ENCODE assay signal across 35 cellular contexts in the genomic region with DNA sequence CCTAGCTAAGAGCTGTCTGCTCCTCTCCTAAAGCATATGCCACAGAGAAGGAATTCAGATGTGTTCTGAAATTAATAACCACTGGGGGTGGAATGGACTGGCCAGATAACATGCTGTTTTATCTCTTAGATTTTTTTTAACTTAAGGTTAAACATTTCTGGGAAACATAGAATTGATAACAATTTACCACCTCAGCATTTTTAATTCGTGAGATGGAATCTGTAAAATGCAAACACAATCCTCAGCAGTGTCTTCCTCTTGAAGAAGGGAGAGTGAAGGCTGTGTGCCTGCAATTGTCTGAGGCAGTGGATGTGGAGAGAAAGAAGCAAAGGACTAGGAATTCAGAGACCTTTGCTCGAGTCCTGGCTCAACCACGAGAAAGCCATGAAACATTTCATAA. TPM values are rescaled to one million over a fixed set of nuclear protein-coding genes. Genes with fewer than 3 reads are reported as not detected.
"Had no signal": no experiment of that assay in that cellular context is flagged by ENCODE, and none has a peak within 500 bp of the region (broad histone marks: within the 10 kb centered on the region; RNA-seq: fewer than 3 reads in every experiment).

SLC5A12 (minus strand) TSS at position 94 of the 400 bp plus-strand sequence. CDS start 346 bp downstream, outside the sequence.

- H3K36me3 Mint-ChIP-seq: activated naive CD4-positive, alpha-beta T cell treated with anti-CD3 and anti-CD28 coated beads, Interleukin-2, amount 50 U/mL, for 24 hours; activated naive CD8-positive, alpha-beta T cell treated with anti-CD3 and anti-CD28 coated beads, Interleukin-2, amount 10 ng/mL, durations not matched to agents 7 days and 5 days had no signal

- H3K27ac Mint-ChIP-seq: activated CD4-positive, alpha-beta T cell treated with anti-CD3 and anti-CD28 coated beads, Interleukin-2, amount 10 ng/mL, durations not matched to agents 24 days and 14 days; activated CD8-positive, alpha-beta T cell treated with anti-CD3 and anti-CD28 coated beads for 36 hours; activated naive CD4-positive, alpha-beta T cell treated with anti-CD3 and anti-CD28 coated beads, Interleukin-2, amount 50 U/mL, for 24 hours; activated naive CD8-positive, alpha-beta T cell treated with anti-CD3 and anti-CD28 coated beads, Interleukin-2, amount 10 ng/mL, durations not matched to agents 7 days and 5 days; activated T-cell treated with anti-CD3 and anti-CD28 coated beads, Interleukin-2, amount 50 U/mL, for 24 hours; activated T-helper 2 cell treated with anti-CD3 and anti-CD28 coated beads, Interferon-gamma antibody, Interleukin-2, Interleukin-4, amounts not matched to agents 10 μg/mL and 5 μg/mL and 100 μg/mL, durations not matched to agents 14 hours and 24 hours and 36 hours; T-helper 1 cell treated with Interleukin-12 subunit alpha and Interleukin-12 subunit beta and Interleukin-4 antibody, amounts not matched to agents 30 μg/mL and 1 μg/mL, for 36 hours; T-helper 2 cell treated with Interferon-gamma antibody and Interleukin-4, amounts not matched to agents 5 μg/mL and 100 μg/mL, for 36 hours had no signal

- FAIRE-seq: RCC 7860, TTC549 had no signal

- H3K9ac ChIP-seq: SK-N-SH had no signal

- H3K9me3 ChIP-seq: ascending aorta, SJCRH30, SK-N-SH had no signal

- H3K4me2 ChIP-seq: SK-N-SH had no signal

- H3K4me3 Mint-ChIP-seq: activated CD4-positive, alpha-beta T cell treated with anti-CD3 and anti-CD28 coated beads, Interleukin-2, amount 10 ng/mL, durations not matched to agents 24 days and 14 days; activated CD8-positive, alpha-beta T cell treated with anti-CD3 and anti-CD28 coated beads for 36 hours; activated naive CD4-positive, alpha-beta T cell treated with anti-CD3 and anti-CD28 coated beads, Interleukin-2, amount 50 U/mL, for 24 hours; activated naive CD8-positive, alpha-beta T cell treated with anti-CD3 and anti-CD28 coated beads, Interleukin-2, amount 10 ng/mL, durations not matched to agents 7 days and 5 days; activated T-cell treated with anti-CD3 and anti-CD28 coated beads, Interleukin-2, amount 50 U/mL, for 24 hours; central memory CD8-positive, alpha-beta T cell; T-helper 1 cell treated with Interleukin-12 subunit alpha and Interleukin-12 subunit beta and Interleukin-4 antibody, amounts not matched to agents 30 μg/mL and 1 μg/mL, for 36 hours; T-helper 2 cell treated with Interferon-gamma antibody and Interleukin-4, amounts not matched to agents 5 μg/mL and 100 μg/mL, for 36 hours had no signal

- H3K4me3 ChIP-seq: ascending aorta, cardiac muscle cell, SJCRH30 had no signal

- ATAC-seq: activated CD8-positive, alpha-beta T cell treated with anti-CD3 and anti-CD28 coated beads for 36 hours; Right ventricle myocardium inferior had no signal

- H3K9me3 Mint-ChIP-seq: activated CD4-positive, alpha-beta T cell treated with anti-CD3 and anti-CD28 coated beads, Interleukin-2, amount 10 ng/mL, durations not matched to agents 24 days and 14 days; T-helper 1 cell treated with Interleukin-12 subunit alpha and Interleukin-12 subunit beta and Interleukin-4 antibody, amounts not matched to agents 30 μg/mL and 1 μg/mL, for 36 hours had no signal

- DNase-seq: activated CD4-positive, alpha-beta T cell treated with anti-CD3 and anti-CD28 coated beads, Interleukin-2, amount 10 ng/mL, durations not matched to agents 24 days and 14 days; activated CD4-positive, alpha-beta T cell treated with anti-CD3 and anti-CD28 coated beads, Interleukin-2, amount 50 U/mL, for 4 hours; activated CD8-positive, alpha-beta T cell treated with anti-CD3 and anti-CD28 coated beads for 36 hours; activated gamma-delta T cell; activated naive CD4-positive, alpha-beta T cell treated with Interleukin-2 at 50 U/mL for 16 hours; activated naive CD8-positive, alpha-beta T cell treated with anti-CD3 and anti-CD28 coated beads, Interleukin-2, amount 10 ng/mL, durations not matched to agents 7 days and 5 days; activated T-cell treated with anti-CD3 and anti-CD28 coated beads, Interleukin-2, amount 50 U/mL, for 24 hours; amygdala; Kasumi-1; KG1; MM.1S; MV-4-11; NCI-H1092; NCI-H1436 treated with DMSO at 0.1 percent for 48 hours; NCI-H1694 treated with DMSO at 0.1 percent for 48 hours; NCI-H2029; NCI-H2171 treated with DMSO at 0.1 percent for 48 hours; NCI-H2227 treated with DMSO at 0.1 percent for 48 hours; NCI-H446; NCI-H510A treated with DMSO at 0.1 percent for 48 hours; NCI-H69; SJCRH30; SK-N-SH had no signal

- H3K27me3 ChIP-seq: ascending aorta, cardiac muscle cell, SJCRH30 had no signal

- H3K27ac ChIP-seq: ascending aorta, cardiac muscle cell, RWPE1, SJCRH30 had no signal

- H3K36me3 ChIP-seq: ascending aorta, cardiac muscle cell, SJCRH30 had no signal

- H3K27me3 Mint-ChIP-seq: activated CD4-positive, alpha-beta T cell treated with anti-CD3 and anti-CD28 coated beads, Interleukin-2, amount 10 ng/mL, durations not matched to agents 24 days and 14 days; activated CD8-positive, alpha-beta T cell treated with anti-CD3 and anti-CD28 coated beads for 36 hours; activated naive CD4-positive, alpha-beta T cell treated with anti-CD3 and anti-CD28 coated beads, Interleukin-2, amount 50 U/mL, for 24 hours; activated naive CD8-positive, alpha-beta T cell treated with anti-CD3 and anti-CD28 coated beads, Interleukin-2, amount 10 ng/mL, durations not matched to agents 7 days and 5 days; activated T-cell treated with anti-CD3 and anti-CD28 coated beads, Interleukin-2, amount 50 U/mL, for 24 hours; central memory CD8-positive, alpha-beta T cell had no signal

- H3K4me1 Mint-ChIP-seq: activated CD4-positive, alpha-beta T cell treated with anti-CD3 and anti-CD28 coated beads, Interleukin-2, amount 10 ng/mL, durations not matched to agents 24 days and 14 days; activated naive CD4-positive, alpha-beta T cell treated with anti-CD3 and anti-CD28 coated beads, Interleukin-2, amount 50 U/mL, for 24 hours; activated naive CD8-positive, alpha-beta T cell treated with anti-CD3 and anti-CD28 coated beads, Interleukin-2, amount 10 ng/mL, durations not matched to agents 7 days and 5 days; central memory CD8-positive, alpha-beta T cell had no signal

- H3K9me2 ChIP-seq: SK-N-SH had no signal

- H3K4me1 ChIP-seq: ascending aorta, SJCRH30 had no signal

RNA-seq across cellular contexts. Expression of gene SLC5A12, which starts in this region (rescaled TPM):
- total RNA-seq: activated CD4-positive, alpha-beta T cell treated with anti-CD3 and anti-CD28 coated beads, Interleukin-2, amount 10 ng/mL, durations not matched to agents 24 days and 14 days; activated CD8-positive, alpha-beta T cell treated with anti-CD3 and anti-CD28 coated beads for 36 hours; activated naive CD8-positive, alpha-beta T cell treated with anti-CD3 and anti-CD28 coated beads, Interleukin-2, amount 10 ng/mL, durations not matched to agents 7 days and 5 days; activated T-helper 2 cell treated with anti-CD3 and anti-CD28 coated beads, Interferon-gamma antibody, Interleukin-2, Interleukin-4, amounts not matched to agents 10 μg/mL and 5 μg/mL and 100 μg/mL, durations not matched to agents 14 hours and 24 hours and 36 hours; ascending aorta; Right ventricle myocardium inferior had no signal
- polyA plus RNA-seq: adipose tissue had no signal
